In the genomic region with DNA sequence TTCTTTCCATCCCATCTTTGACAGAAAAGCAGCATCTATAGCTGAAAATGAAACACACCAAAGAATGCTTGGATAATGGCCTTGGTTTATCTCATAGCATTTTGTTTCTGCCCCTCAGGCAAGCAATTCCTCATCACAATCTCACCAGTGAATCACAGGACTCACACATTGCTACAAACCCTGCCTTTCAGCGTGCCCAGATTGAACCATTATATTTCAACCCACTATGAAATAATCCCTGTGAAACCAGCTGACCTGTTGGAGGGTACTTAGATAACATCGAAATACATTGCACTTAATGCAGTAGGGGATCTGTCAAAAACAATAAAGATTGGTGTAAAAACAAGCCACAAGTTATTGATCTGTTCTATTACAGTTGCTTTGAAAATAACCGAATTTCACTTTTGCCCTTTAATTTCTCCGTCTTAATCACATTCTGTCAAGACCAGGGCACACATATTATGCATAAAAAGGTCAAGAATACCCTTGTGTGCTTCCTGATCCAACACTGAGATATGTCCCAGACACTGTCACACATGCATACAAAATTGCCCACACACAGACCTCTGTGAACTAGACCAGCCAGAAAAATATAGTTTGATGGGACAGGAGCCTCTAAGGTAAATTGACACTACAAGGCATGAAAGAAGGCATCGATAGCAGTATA, we compare ENCODE assay signal across 27 cellular contexts.
DNase-seq lines count a peak whose midpoint lies in the region; ATAC-seq, FAIRE-seq and TF ChIP-seq lines count a peak whose summit lies in the region.
"Had no signal": no experiment of that assay in that cellular context is flagged by ENCODE, and none has a peak within 500 bp of the region (broad histone marks: within the 10 kb centered on the region; RNA-seq: fewer than 3 reads in every experiment).

No MANE protein-coding gene starts in this region.

- ATAC-seq in GM19328 (IDR thresholded peaks at IDR 0.05; ENCODE audit: unreplicated experiment): no peak
- ATAC-seq: Right ventricle myocardium inferior had no signal

- no peak for TF ChIP-seq CTCF in HFFc6 (IDR thresholded peaks at IDR 0.05)
- TF ChIP-seq CTCF in SK-N-SH (IDR thresholded peaks at IDR 0.05): no peak
- TF ChIP-seq CTCF in keratinocyte (optimal IDR thresholded peaks at IDR 0.05 in 1 of 3, IDR thresholded peaks at IDR 0.05 in 1 of 3, conservative IDR thresholded peaks at IDR 0.05 in 1 of 3; ENCODE audit: extremely low read depth in 1 of 3, insufficient read depth in 2 of 3, low read length in 3 of 3): no peak

- peaks cover 19% of the 10 kb centered on the region; the same call in 1 of the 2 replicates for H3K4me1 Mint-ChIP-seq in HFFc6 (ENCODE audit: low read depth)
- H3K4me1 Mint-ChIP-seq: CD4-positive, CD25-positive, alpha-beta regulatory T cell had no signal

- H3K9me2 ChIP-seq in SK-N-SH: no peaks in the 10 kb centered on the region

- no peaks in the 10 kb centered on the region for H3K27me3 Mint-ChIP-seq in HFFc6 (ENCODE audit: insufficient read depth)
- H3K27me3 Mint-ChIP-seq: CD4-positive, CD25-positive, alpha-beta regulatory T cell had no signal

- H3K4me2 ChIP-seq in SK-N-SH (no peak overlapping the region), keratinocyte (ENCODE audit: control insufficient read depth, extremely low read depth, insufficient read depth, low read depth, low read length) (no peak overlapping the region)

- H3K27ac ChIP-seq in SK-N-SH (ENCODE audit: low read depth in 2 of 2, low read length in 1 of 2) (peak overlapping the region in 1 of 2 experiments; percentile 64; a peak in 1 of 4 replicates), keratinocyte (ENCODE audit: control insufficient read depth, insufficient read depth, low read length) (no peak overlapping the region)
- H3K27ac ChIP-seq: SJSA1 had no signal

- POLR2A ChIA-PET in SK-N-SH (lab: Yijun Ruan, JAX): no interaction called here

- H3F3A ChIP-seq in SK-N-SH (replicated peaks; ENCODE audit: insufficient read depth): no peaks in the 10 kb centered on the region

- H3K4me3 Mint-ChIP-seq in HFFc6: no peak overlapping the region
- H3K4me3 Mint-ChIP-seq: CD4-positive, CD25-positive, alpha-beta regulatory T cell; H9 had no signal

- dilution Hi-C loops in keratinocyte (cut with MboI; ENCODE audit: extremely low pct_ligation_motif_present, low sequenced_read_pairs): no loop called here

- H3K9me3 Mint-ChIP-seq in HFFc6: no peaks in the 10 kb centered on the region
- H3K9me3 Mint-ChIP-seq: H9 had no signal

- peak in 1 of 2 experiments; percentile 89; a peak in 2 of 4 replicates for TF ChIP-seq EP300 in SK-N-SH (IDR thresholded peaks at IDR 0.05; ENCODE audit: borderline replicate concordance in 1 of 2, low read depth in 1 of 2, low read length in 1 of 2)

- H3K36me3 Mint-ChIP-seq in HFFc6 (ENCODE audit: low read depth): no peaks in the 10 kb centered on the region
- H3K36me3 Mint-ChIP-seq: CD4-positive, CD25-positive, alpha-beta regulatory T cell had no signal

- no peak overlapping the region for H3K27ac Mint-ChIP-seq in HFFc6
- H3K27ac Mint-ChIP-seq: CD4-positive, CD25-positive, alpha-beta regulatory T cell; H9 had no signal

- H4K20me1 ChIP-seq in SK-N-SH (ENCODE audit: insufficient read depth): no peaks in the 10 kb centered on the region
- H4K20me1 ChIP-seq in keratinocyte (ENCODE audit: control insufficient read depth, extremely low read depth, insufficient read depth, low read length): no peaks in the 10 kb centered on the region

- no peak overlapping the region for H3K9ac ChIP-seq in SK-N-SH
- H3K9ac ChIP-seq in keratinocyte (ENCODE audit: control insufficient read depth, extremely low read depth, insufficient read depth, low read length): no peak overlapping the region

- WGBS in SK-N-SH (ENCODE audit: low lambda C conversion rate): 13% methylated on average over 5 of the region's 5 CpGs

- peak; percentile 73 for FAIRE-seq in keratinocyte (lab: Jason Lieb, UNC)
- FAIRE-seq: A204.1, GM19239, HTR-8/SVneo, RCC 7860 had no signal

- H3K9me1 ChIP-seq in keratinocyte (ENCODE audit: control insufficient read depth, extremely low read depth, insufficient read depth, low read length): no peaks in the 10 kb centered on the region

- no peak overlapping the region for H3K4me3 ChIP-seq in SK-N-SH (ENCODE audit: low read depth in 2 of 2, low read length in 1 of 2)
- H3K4me3 ChIP-seq in keratinocyte (ENCODE audit: control insufficient read depth in 2 of 3, extremely low read depth in 1 of 3, insufficient read depth in 2 of 3, low read depth in 1 of 3, low read length in 3 of 3): no peak overlapping the region
- H3K4me3 ChIP-seq: SJSA1 had no signal

- H3K79me2 ChIP-seq in SK-N-SH (ENCODE audit: insufficient read depth) (no peaks in the 10 kb centered on the region), keratinocyte (ENCODE audit: control insufficient read depth, insufficient read depth, low read length) (no peaks in the 10 kb centered on the region)

- H2AFZ ChIP-seq in SK-N-SH (ENCODE audit: low read depth) (no peak overlapping the region), keratinocyte (ENCODE audit: control insufficient read depth, low read length) (no peak overlapping the region)

- DNase-seq in COLO829 (ENCODE audit: low spot score): peak; percentile 18
- DNase-seq in HFFc6: peak; percentile 60
- peak; percentile 56 for DNase-seq in SK-N-SH
- no peak for DNase-seq in keratinocyte (ENCODE audit: low read depth, low spot score)
- no peak for DNase-seq in H4 (ENCODE audit: low spot score)
- no peak for DNase-seq in ecto neural progenitor cell (ENCODE audit: low spot score)
- DNase-seq: Caco-2; CD4-positive, CD25-positive, alpha-beta regulatory T cell; DMS 273 treated with DMSO at 0.1 percent for 48 hours; DMS79 treated with DMSO at 0.1 percent for 48 hours; GDM1; H9; KG1; NCI-H1105 treated with DMSO at 0.1 percent for 48 hours; NCI-H2029 treated with DMSO at 0.1 percent for 48 hours; NCI-H2171; NCI-H446; NCI-H526 treated with DMSO at 0.1 percent for 48 hours; OCI-M1; T-helper 2 cell had no signal

- H3K9me3 ChIP-seq in SK-N-SH: no peaks in the 10 kb centered on the region
- no peaks in the 10 kb centered on the region for H3K9me3 ChIP-seq in keratinocyte (ENCODE audit: control insufficient read depth, low read depth, low read length)
- H3K9me3 ChIP-seq: Caco-2, SJSA1 had no signal

- H3K27me3 ChIP-seq in SK-N-SH (ENCODE audit: insufficient read depth) (no peaks in the 10 kb centered on the region), keratinocyte (ENCODE audit: control insufficient read depth, extremely low read depth, insufficient read depth, low read length) (no peaks in the 10 kb centered on the region)
- H3K27me3 ChIP-seq: SJSA1 had no signal

- CTCF ChIA-PET in SK-N-SH (lab: Yijun Ruan, JAX): interaction anchor here (0.7 to 1.4 kb wide), 2 partner anchors 61 to 835 kb away, joined by 3 to 4 read pairs; no protein-coding TSS in a partner anchor

- H3K4me1 ChIP-seq in SK-N-SH (ENCODE audit: control insufficient read depth in 1 of 2, insufficient read depth in 2 of 2, low read depth in 1 of 2, low read length in 1 of 2) (peaks cover 0 to 16% of the 10 kb centered on the region in 2 experiments; a peak in 2 of 4 replicates), keratinocyte (ENCODE audit: control insufficient read depth, extremely low read depth, insufficient read depth, low read length) (no peaks in the 10 kb centered on the region)
- H3K4me1 ChIP-seq: Caco-2, SJSA1 had no signal

- no peaks in the 10 kb centered on the region for H3K36me3 ChIP-seq in SK-N-SH (replicated peaks in 1 of 2; ENCODE audit: control insufficient read depth in 1 of 2, insufficient read depth in 2 of 2, low read length in 1 of 2)
- H3K36me3 ChIP-seq in keratinocyte (ENCODE audit: control insufficient read depth in 2 of 2, extremely low read depth in 1 of 2, insufficient read depth in 2 of 2, low read length in 2 of 2): no peaks in the 10 kb centered on the region
- H3K36me3 ChIP-seq: SJSA1 had no signal

- peak; percentile 36; the same call in 1 of the 2 replicates for TF ChIP-seq RAD21 in SK-N-SH (IDR thresholded peaks at IDR 0.05; ENCODE audit: low read length)

TF ChIP-seq in SK-N-SH, 30 proteins besides CTCF, POLR2A, EP300 and RAD21:
- TF ChIP-seq RCOR1 (IDR thresholded peaks at IDR 0.05; ENCODE audit: low read length): peak; percentile 86
- TF ChIP-seq, protein P1, sequence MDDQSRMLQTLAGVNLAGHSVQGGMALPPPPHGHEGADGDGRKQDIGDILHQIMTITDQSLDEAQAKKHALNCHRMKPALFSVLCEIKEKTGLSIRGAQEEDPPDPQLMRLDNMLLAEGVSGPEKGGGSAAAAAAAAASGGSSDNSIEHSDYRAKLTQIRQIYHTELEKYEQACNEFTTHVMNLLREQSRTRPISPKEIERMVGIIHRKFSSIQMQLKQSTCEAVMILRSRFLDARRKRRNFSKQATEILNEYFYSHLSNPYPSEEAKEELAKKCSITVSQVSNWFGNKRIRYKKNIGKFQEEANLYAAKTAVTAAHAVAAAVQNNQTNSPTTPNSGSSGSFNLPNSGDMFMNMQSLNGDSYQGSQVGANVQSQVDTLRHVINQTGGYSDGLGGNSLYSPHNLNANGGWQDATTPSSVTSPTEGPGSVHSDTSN (IDR thresholded peaks at IDR 0.05): no peak
- peak; percentile 54; the same call in 1 of the 2 replicates for TF ChIP-seq MXI1 (IDR thresholded peaks at IDR 0.05; ENCODE audit: low read depth, low read length)
- peak; percentile 95 for TF ChIP-seq GATA2 (CRISPR knock-in tag; IDR thresholded peaks at IDR 0.05)
- TF ChIP-seq RFX5 (IDR thresholded peaks at IDR 0.05; ENCODE audit: low read length): 0 out of 2 replicates have a peak, but pooled peaks have one; percentile 41
- no peak for TF ChIP-seq SIN3A (IDR thresholded peaks at IDR 0.05; ENCODE audit: borderline replicate concordance, low read depth, low read length)
- peak; percentile 73; the same call in 1 of the 2 replicates for TF ChIP-seq FOXJ3 (CRISPR knock-in tag; IDR thresholded peaks at IDR 0.05)

Comparison
In these comparisons a context has a peak if more than half of its experiments do, and no peak if none do; other contexts are left out.
1. DNase-seq: peak in COLO829 (single experiment), HFFc6 (single experiment) and SK-N-SH (single experiment); none in keratinocyte (single experiment), H4 (single experiment) and ecto neural progenitor cell (single experiment).